Comparison of ENCODE assay signal across 1 cellular context in the genomic region with DNA sequence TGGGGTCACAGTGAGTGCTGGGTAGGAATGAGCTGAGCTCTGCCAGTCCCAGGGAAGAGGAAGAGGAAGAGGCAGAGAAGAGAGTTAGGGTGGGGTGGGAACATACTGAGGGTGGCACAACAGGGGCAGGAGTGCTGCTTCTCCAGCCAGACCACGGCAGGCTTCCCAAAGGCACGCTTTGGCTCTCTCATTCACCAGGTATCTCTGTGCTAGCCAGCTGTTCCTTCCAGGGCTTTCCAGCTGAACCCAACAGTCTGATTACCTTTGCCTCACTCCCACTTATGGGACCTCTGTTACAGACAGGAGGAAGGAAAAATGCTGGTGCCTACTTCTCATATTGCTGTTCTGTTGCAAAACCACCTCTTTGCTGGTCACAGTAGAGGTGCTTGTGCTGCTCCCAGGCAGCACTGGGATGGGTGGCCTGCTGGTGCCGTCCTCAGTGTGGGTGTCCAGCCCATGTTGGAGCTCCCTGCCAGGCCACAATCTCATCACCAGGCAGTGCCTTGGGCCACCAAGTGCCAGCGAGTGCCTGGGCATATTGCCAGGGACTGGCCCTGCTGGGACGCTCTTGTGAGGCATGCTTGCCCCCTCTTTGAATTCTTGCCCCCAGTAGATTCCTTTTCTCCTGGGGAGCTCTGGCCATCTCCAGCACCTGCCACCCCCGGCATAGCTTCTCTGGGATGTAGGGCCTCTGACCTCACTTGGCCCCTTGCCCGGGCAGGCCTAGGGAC.
TF ChIP-seq lines count a peak whose summit lies in the region.

No MANE protein-coding gene starts in this region.

TF ChIP-seq in WTC11, 78 proteins besides CTCF, POLR2A, EP300 and RAD21 (continued from another document):
- TF ChIP-seq, protein P1, sequence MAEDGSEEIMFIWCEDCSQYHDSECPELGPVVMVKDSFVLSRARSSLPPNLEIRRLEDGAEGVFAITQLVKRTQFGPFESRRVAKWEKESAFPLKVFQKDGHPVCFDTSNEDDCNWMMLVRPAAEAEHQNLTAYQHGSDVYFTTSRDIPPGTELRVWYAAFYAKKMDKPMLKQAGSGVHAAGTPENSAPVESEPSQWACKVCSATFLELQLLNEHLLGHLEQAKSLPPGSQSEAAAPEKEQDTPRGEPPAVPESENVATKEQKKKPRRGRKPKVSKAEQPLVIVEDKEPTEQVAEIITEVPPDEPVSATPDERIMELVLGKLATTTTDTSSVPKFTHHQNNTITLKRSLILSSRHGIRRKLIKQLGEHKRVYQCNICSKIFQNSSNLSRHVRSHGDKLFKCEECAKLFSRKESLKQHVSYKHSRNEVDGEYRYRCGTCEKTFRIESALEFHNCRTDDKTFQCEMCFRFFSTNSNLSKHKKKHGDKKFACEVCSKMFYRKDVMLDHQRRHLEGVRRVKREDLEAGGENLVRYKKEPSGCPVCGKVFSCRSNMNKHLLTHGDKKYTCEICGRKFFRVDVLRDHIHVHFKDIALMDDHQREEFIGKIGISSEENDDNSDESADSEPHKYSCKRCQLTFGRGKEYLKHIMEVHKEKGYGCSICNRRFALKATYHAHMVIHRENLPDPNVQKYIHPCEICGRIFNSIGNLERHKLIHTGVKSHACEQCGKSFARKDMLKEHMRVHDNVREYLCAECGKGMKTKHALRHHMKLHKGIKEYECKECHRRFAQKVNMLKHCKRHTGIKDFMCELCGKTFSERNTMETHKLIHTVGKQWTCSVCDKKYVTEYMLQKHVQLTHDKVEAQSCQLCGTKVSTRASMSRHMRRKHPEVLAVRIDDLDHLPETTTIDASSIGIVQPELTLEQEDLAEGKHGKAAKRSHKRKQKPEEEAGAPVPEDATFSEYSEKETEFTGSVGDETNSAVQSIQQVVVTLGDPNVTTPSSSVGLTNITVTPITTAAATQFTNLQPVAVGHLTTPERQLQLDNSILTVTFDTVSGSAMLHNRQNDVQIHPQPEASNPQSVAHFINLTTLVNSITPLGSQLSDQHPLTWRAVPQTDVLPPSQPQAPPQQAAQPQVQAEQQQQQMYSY (CRISPR knock-in tag; IDR thresholded peaks at IDR 0.05) = no peak
- TF ChIP-seq ZNF671 (CRISPR knock-in tag; IDR thresholded peaks at IDR 0.05) = no peak
- no peak for TF ChIP-seq JUN (CRISPR knock-in tag; IDR thresholded peaks at IDR 0.05)
